ENCODE assay signal across 17 cellular contexts in the genomic region with DNA sequence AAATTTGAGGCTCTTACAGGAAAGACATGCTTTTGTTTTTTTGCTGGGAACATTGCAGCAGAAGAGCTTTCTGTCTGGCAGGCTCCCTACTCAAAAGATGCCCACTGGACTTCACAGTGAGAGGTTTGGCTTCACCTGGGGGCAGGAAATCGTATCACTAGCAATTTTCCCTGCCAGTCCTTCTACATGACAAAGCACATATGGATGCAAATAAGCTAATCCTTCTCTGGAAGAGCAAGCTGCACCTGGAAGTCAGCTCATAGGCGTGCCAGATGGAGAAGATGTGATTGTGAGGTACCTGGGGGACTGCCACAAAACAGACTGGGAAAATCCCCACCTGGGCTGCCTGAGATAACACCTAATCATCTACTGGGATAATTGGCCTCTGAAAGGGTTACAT.
A peak's percentile ranks its signal among the peaks of the same experiment; 100 is the strongest.
DNase-seq lines count a peak whose midpoint lies in the region; ATAC-seq, FAIRE-seq and TF ChIP-seq lines count a peak whose summit lies in the region.
"Had no signal": no experiment of that assay in that cellular context is flagged by ENCODE, and none has a peak within 500 bp of the region (broad histone marks: within the 10 kb centered on the region; RNA-seq: fewer than 3 reads in every experiment).

No MANE protein-coding gene starts in this region.

- H3K4me3 ChIP-seq in H7 (ENCODE audit: insufficient read depth, low read depth, low read length) (no peak overlapping the region), H1 (ENCODE audit: extremely low read depth in 1 of 4, insufficient read depth in 2 of 4, low read depth in 3 of 4, low read length in 4 of 4) (no peak overlapping the region), small intestine (ENCODE audit: low read depth in 1 of 2, low read length in 2 of 2) (no peak overlapping the region)
- H3K4me3 ChIP-seq: HAP-1 had no signal

- no peak overlapping the region for H2AK5ac ChIP-seq in H1 (ENCODE audit: low read depth, low read length)

- WGBS in H1 (ENCODE audit: extremely low coverage in 1 of 2, insufficient coverage in 1 of 2, insufficient read length in 1 of 2, insufficient replicate concordance in 2 of 2, low coverage in 1 of 2, low lambda C conversion rate in 2 of 2, missing lambda C conversion rate in 1 of 2), 2 experiments, result 26% methylated on average over 2 of the region's 2 CpGs; no CpG with 5 or more reads in 1 of the 2 experiments
- 27 to 42% (median 32%) methylated on average over 2 of the region's 2 CpGs for WGBS in small intestine, 3 donors

- no peak overlapping the region for H2BK120ac ChIP-seq in H1 (replicated peaks; ENCODE audit: low read depth, low read length)

- no peak overlapping the region for H3K27ac ChIP-seq in H1 (ENCODE audit: low read depth, low read length)
- H3K27ac ChIP-seq in small intestine (ENCODE audit: low read depth in 1 of 2, low read length in 1 of 2), result no peak overlapping the region
- H3K27ac ChIP-seq: RWPE1 had no signal

- FAIRE-seq in H1 (lab: Jason Lieb, UNC) (peak; percentile 28), small intestine (lab: Jason Lieb, UNC) (no peak)

- no peak overlapping the region for H2BK12ac ChIP-seq in H1 (ENCODE audit: low read depth, low read length)

- H3K4ac ChIP-seq in H1 (replicated peaks; ENCODE audit: insufficient read length, low read depth, low read length), result no peak overlapping the region

- peak in 1 of 2 experiments; percentile 59; a peak in 1 of 3 replicates for TF ChIP-seq EP300 in H1 (IDR thresholded peaks at IDR 0.05; ENCODE audit: borderline replicate concordance in 1 of 2, low read depth in 2 of 2, low read length in 2 of 2)

- H3K79me1 ChIP-seq in H1 (ENCODE audit: low read depth, low read length), result no peaks in the 10 kb centered on the region

- TF ChIP-seq CTCF in H1 (IDR thresholded peaks at IDR 0.05; ENCODE audit: control extremely low read depth in 1 of 3, insufficient read depth in 1 of 3, low read depth in 1 of 3, low read length in 3 of 3), result no peak

- H4K91ac ChIP-seq in H1 (replicated peaks; ENCODE audit: insufficient read length, low read length), result no peak overlapping the region

- no peak overlapping the region for H2BK5ac ChIP-seq in H1 (ENCODE audit: low read depth, low read length)

- H2BK20ac ChIP-seq in H1 (ENCODE audit: low read length), result no peak overlapping the region

- H3K14ac ChIP-seq in H1 (ENCODE audit: insufficient read length), result no peak overlapping the region

- H3K9ac ChIP-seq in H1 (replicated peaks in 1 of 4; ENCODE audit: extremely low read depth in 1 of 4, low read depth in 3 of 4, low read length in 3 of 4), result no peak overlapping the region

- no peaks in the 10 kb centered on the region for H3K23me2 ChIP-seq in H1 (ENCODE audit: low read depth, low read length)

- DNase-seq in H7 (peak; percentile 27), NCI-H146 treated with DMSO at 0.1 percent for 48 hours (lab: John Stamatoyannopoulos, UW; ENCODE audit: unreplicated experiment) (peak; percentile 96), NCI-H69 (lab: John Stamatoyannopoulos, UW) (peak; percentile 32), H1 (ENCODE audit: low read depth in 1 of 2, low spot score in 2 of 2) (no peak), RKO (ENCODE audit: low spot score) (no peak), small intestine (no peak)
- no peak for DNase-seq in activated CD4-positive, CD25-positive, alpha-beta regulatory T cell (lab: John Stamatoyannopoulos, UW)
- DNase-seq: ACHN, AML-193, Karpas-422, MM.1S, NCI-H1105, NCI-H2029 treated with DMSO at 0.1 percent for 48 hours, T-helper 2 cell had no signal

- no peaks in the 10 kb centered on the region for H4K20me1 ChIP-seq in H1 (replicated peaks in 1 of 2; ENCODE audit: control insufficient read depth in 1 of 2, insufficient read depth in 2 of 2, low read length in 2 of 2)

- H3K27me3 ChIP-seq in H7 (ENCODE audit: control insufficient read depth, insufficient read depth, low read length) (peaks cover 71% of the 10 kb centered on the region), H1 (replicated peaks in 1 of 4; ENCODE audit: control insufficient read depth in 3 of 4, extremely low read depth in 1 of 4, insufficient read depth in 3 of 4, low read length in 3 of 4) (peaks cover 21 to 49% (median 37%) of the 10 kb centered on the region in 4 experiments), small intestine (ENCODE audit: control insufficient read depth in 2 of 2, insufficient read depth in 2 of 2, low read length in 2 of 2) (no peaks in the 10 kb centered on the region)

- H3K4me1 ChIP-seq in H1 (replicated peaks in 1 of 4; ENCODE audit: control insufficient read depth in 3 of 4, insufficient read depth in 4 of 4, low read length in 3 of 4), result peaks cover 0 to 4% (median under 1%) of the 10 kb centered on the region in 4 experiments; a peak in 2 of 7 replicates
- no peaks in the 10 kb centered on the region for H3K4me1 ChIP-seq in small intestine (ENCODE audit: control insufficient read depth in 2 of 2, insufficient read depth in 1 of 2, low read depth in 1 of 2, low read length in 1 of 2)
- H3K4me1 ChIP-seq: HAP-1 had no signal

- CTCF ChIA-PET in H1 (lab: Charles Lee; ENCODE audit: partially characterized antibody), result interaction anchor here (0.8 to 1.4 kb wide), 2 partner anchors 301 to 565 kb away, joined by 3 read pairs; no protein-coding TSS in a partner anchor

- no peak overlapping the region for H3K18ac ChIP-seq in H1 (ENCODE audit: extremely low read depth, low read length)

- ATAC-seq in GM18870 (IDR thresholded peaks at IDR 0.05; ENCODE audit: unreplicated experiment), result no peak

- H3K79me2 ChIP-seq in H1 (ENCODE audit: control insufficient read depth in 1 of 2, insufficient read depth in 2 of 2, low read length in 2 of 2), result no peaks in the 10 kb centered on the region

- H3K36me3 ChIP-seq in H7 (replicated peaks; ENCODE audit: control insufficient read depth, insufficient read depth, low read length) (no peaks in the 10 kb centered on the region), H1 (ENCODE audit: control insufficient read depth in 2 of 4, insufficient read depth in 4 of 4, low read length in 3 of 4) (no peaks in the 10 kb centered on the region), small intestine (ENCODE audit: control insufficient read depth in 2 of 2, insufficient read depth in 2 of 2, low read length in 2 of 2) (no peaks in the 10 kb centered on the region)
- H3K36me3 ChIP-seq: HAP-1 had no signal

- no peak overlapping the region for H4K5ac ChIP-seq in H1 (ENCODE audit: insufficient read length, low read depth, low read length)

- H2AFZ ChIP-seq in H1 (ENCODE audit: low read length), result no peak overlapping the region

- POLR2A ChIA-PET in H1 (lab: Charles Lee; ENCODE audit: partially characterized antibody), result interaction anchor here (0.6 kb wide), 2 partner anchors 262 to 581 kb away, joined by 3 read pairs; no protein-coding TSS in a partner anchor

- TF ChIP-seq RAD21 in H1 (IDR thresholded peaks at IDR 0.05 in 1 of 2, conservative IDR thresholded peaks at IDR 0.05 in 1 of 2; ENCODE audit: low read depth in 2 of 2, low read length in 2 of 2), result no peak

- H4K8ac ChIP-seq in H1 (ENCODE audit: extremely low read depth, insufficient read depth, low read length), result no peak overlapping the region

- no peak overlapping the region for H3K23ac ChIP-seq in H1 (ENCODE audit: insufficient read length)

- no peak overlapping the region for H2BK15ac ChIP-seq in H1 (ENCODE audit: low read length)

- peak overlapping the region in 1 of 2 experiments; percentile 34; a peak in 1 of 4 replicates for H3K4me2 ChIP-seq in H1 (ENCODE audit: insufficient read depth in 1 of 2, low read depth in 2 of 2, low read length in 2 of 2)

- H3K9me3 ChIP-seq in H1 (ENCODE audit: insufficient read depth in 2 of 2, low read depth in 1 of 2, low read length in 1 of 2) (no peaks in the 10 kb centered on the region), small intestine (ENCODE audit: control insufficient read depth, low read depth) (no peaks in the 10 kb centered on the region)
- H3K9me3 ChIP-seq: HAP-1 had no signal

- no peak for TF ChIP-seq POLR2A in H1 (IDR thresholded peaks at IDR 0.05; ENCODE audit: control extremely low read depth in 1 of 2, low read depth in 2 of 2, low read length in 2 of 2)

- H3K56ac ChIP-seq in H1 (replicated peaks; ENCODE audit: insufficient read length, low read depth, low read length), result no peak overlapping the region

TF ChIP-seq in H1, 55 proteins besides CTCF, POLR2A, EP300 and RAD21 (continues in another document):
- TF ChIP-seq MAX (IDR thresholded peaks at IDR 0.05) (no peak), RBBP5 (IDR thresholded peaks at IDR 0.05; ENCODE audit: borderline replicate concordance, low read depth, low read length) (no peak), JUND (IDR thresholded peaks at IDR 0.05; ENCODE audit: low read length) (no peak), SP1 (IDR thresholded peaks at IDR 0.05; ENCODE audit: low read depth, low read length) (0 out of 2 replicates have a peak, but pooled peaks have one; percentile 9), CREB1 (IDR thresholded peaks at IDR 0.05) (no peak), CEBPB (IDR thresholded peaks at IDR 0.05; ENCODE audit: low read depth, low read length) (no peak), TEAD4 (IDR thresholded peaks at IDR 0.05; ENCODE audit: low read depth, low read length) (no peak), SP4 (IDR thresholded peaks at IDR 0.05; ENCODE audit: low read length) (no peak), YY1 (IDR thresholded peaks at IDR 0.05; ENCODE audit: low read depth, low read length) (no peak), ATF2 (IDR thresholded peaks at IDR 0.05; ENCODE audit: low read length) (no peak), TCF12 (IDR thresholded peaks at IDR 0.05; ENCODE audit: low read depth, low read length) (peak; percentile 93), HDAC2 (IDR thresholded peaks at IDR 0.05; ENCODE audit: borderline replicate concordance in 1 of 2, low read depth in 2 of 2, low read length in 2 of 2) (0 out of 4 replicates have a peak, but pooled peaks of 1 of the 2 experiments have one; percentile 38), CHD2 (IDR thresholded peaks at IDR 0.05; ENCODE audit: low read length) (no peak), CBX8 (IDR thresholded peaks at IDR 0.05; ENCODE audit: borderline replicate concordance, low read depth, low read length) (no peak), TAF1 (IDR thresholded peaks at IDR 0.05; ENCODE audit: low read depth, low read length) (no peak)

Comparison
In these comparisons a context has a peak if more than half of its experiments do, and no peak if none do; other contexts are left out.
1. DNase-seq: peak in H7 (single experiment), NCI-H146 treated with DMSO at 0.1 percent for 48 hours (single experiment) and NCI-H69 (single experiment); none in H1 (0 of 2), RKO (single experiment), activated CD4-positive, CD25-positive, alpha-beta regulatory T cell (0 of 4) and small intestine (single experiment).